Comparison of ENCODE assay signal across 25 cellular contexts in genomic region chr5:61085885-61086284, GRCh38.
"Had no signal": no experiment of that assay in that cellular context is flagged by ENCODE, and none has a peak within 500 bp of the region (broad histone marks: within the 10 kb centered on the region; RNA-seq: fewer than 3 reads in every experiment).

No MANE protein-coding gene starts in this region.

- H3K4me3 Mint-ChIP-seq: dendritic cell treated with granulocyte-macrophage colony-stimulating factor and Interleukin-4, amounts not matched to agents 40 ng/mL and 50 ng/mL, for 4 days; effector memory CD8-positive, alpha-beta T cell; endodermal cell; mesothelial cell of epicardium; naive B cell; naive thymus-derived CD8-positive, alpha-beta T cell had no signal

- ATAC-seq: effector memory CD8-positive, alpha-beta T cell; gastrocnemius medialis; heart right ventricle; left lung; left ventricle myocardium superior; lower lobe of right lung; mucosa of descending colon; naive thymus-derived CD8-positive, alpha-beta T cell had no signal

- H3K27ac ChIP-seq: colonic mucosa, epithelial cell of prostate, esophagus muscularis mucosa, gastrocnemius medialis, heart right ventricle, left lung, lower lobe of right lung had no signal

- H3K4me1 ChIP-seq: colonic mucosa, esophagus muscularis mucosa, gastrocnemius medialis, heart right ventricle, left lung, lower lobe of right lung had no signal

- DNase-seq: colonic mucosa; cortex of kidney; effector CD8-positive, alpha-beta T cell; effector memory CD8-positive, alpha-beta T cell; endodermal cell; foreskin melanocyte; gastrocnemius medialis; glutamatergic neuron; head of caudate nucleus; heart right ventricle; hippocampal formation; islet precursor cell; kidney; kidney glomerular epithelial cell; left lung; left ventricle myocardium superior; lower lobe of right lung; mesenchymal stem cell; mucosa of descending colon; naive B cell; naive thymus-derived CD8-positive, alpha-beta T cell had no signal

- H3K9me3 Mint-ChIP-seq: dendritic cell treated with granulocyte-macrophage colony-stimulating factor and Interleukin-4, amounts not matched to agents 40 ng/mL and 50 ng/mL, for 4 days; effector memory CD8-positive, alpha-beta T cell; endodermal cell had no signal

- H3K27ac Mint-ChIP-seq: dendritic cell treated with granulocyte-macrophage colony-stimulating factor and Interleukin-4, amounts not matched to agents 40 ng/mL and 50 ng/mL, for 4 days; effector memory CD8-positive, alpha-beta T cell; endodermal cell; mesothelial cell of epicardium; naive thymus-derived CD8-positive, alpha-beta T cell had no signal

- H3K9me3 ChIP-seq: colonic mucosa, esophagus muscularis mucosa, gastrocnemius medialis, left lung, lower lobe of right lung, mucosa of descending colon had no signal

- H3K27me3 ChIP-seq: colonic mucosa, esophagus muscularis mucosa, gastrocnemius medialis, heart right ventricle, left lung had no signal

- H3K4me3 ChIP-seq: colonic mucosa, esophagus muscularis mucosa, gastrocnemius medialis, heart right ventricle, left lung, lower lobe of right lung, mucosa of descending colon had no signal

- H3K4me1 Mint-ChIP-seq: endodermal cell had no signal

- H3K36me3 ChIP-seq: colonic mucosa, gastrocnemius medialis, left lung, lower lobe of right lung had no signal

- H3K27me3 Mint-ChIP-seq: dendritic cell treated with granulocyte-macrophage colony-stimulating factor and Interleukin-4, amounts not matched to agents 40 ng/mL and 50 ng/mL, for 4 days; effector memory CD8-positive, alpha-beta T cell; naive B cell; naive thymus-derived CD8-positive, alpha-beta T cell had no signal
